29 cellular contexts compared by ENCODE assay signal in genomic region chr15:81856627-81857026, GRCh38.
"Had no signal": no experiment of that assay in that cellular context is flagged by ENCODE, and none has a peak within 500 bp of the region (broad histone marks: within the 10 kb centered on the region; RNA-seq: fewer than 3 reads in every experiment).

No MANE protein-coding gene starts in this region.

- H3K36me3 ChIP-seq: left lung, lower lobe of right lung, neural progenitor cell, neutrophil, stomach, thyroid gland, transverse colon, upper lobe of left lung, vagina had no signal

- H3K9ac ChIP-seq: neural progenitor cell, parathyroid adenoma had no signal

- FAIRE-seq: keratinocyte had no signal

- H3K27ac ChIP-seq: hepatocyte, left lung, lower lobe of right lung, neural progenitor cell, neutrophil, parathyroid adenoma, skin epidermis, stomach, testis, thyroid gland, transverse colon, upper lobe of left lung, vagina had no signal

- H3K9me3 ChIP-seq: left lung, lower lobe of right lung, neutrophil, stomach, testis, thyroid gland, transverse colon, upper lobe of left lung, vagina had no signal

- ATAC-seq: left colon; left lung; lower lobe of right lung; natural killer cell; right cardiac atrium; sciatic nerve; stimulated activated naive B cell treated with anti-CD40 and anti-IgM and Interleukin-4, amounts not matched to agents 10 μg/mL and 1 μg/mL and 100 μg/mL, for 72 hours; stimulated activated naive CD8-positive, alpha-beta T cell treated with anti-CD3 and anti-CD28 coated beads, Interleukin-15, Interleukin-2, amounts not matched to agents 100 U/mL and 50 U/mL, for 24 hours had no signal

- DNase-seq: left colon; left lung; lower lobe of right lung; mesendoderm; naive B cell; natural killer cell; nephron progenitor cell; occipital lobe; retina; right cardiac atrium; stimulated activated CD4-positive, alpha-beta T cell treated with anti-CD3 and anti-CD28 coated beads, Interleukin-12 subunit alpha, Interleukin-12 subunit beta, amount 100 ng/mL, for 4 hours; stimulated activated CD4-positive, alpha-beta T cell treated with anti-CD3 and anti-CD28 coated beads, Interleukin-15, amount 100 ng/mL, for 24 hours; stimulated activated CD4-positive, alpha-beta T cell treated with anti-CD3 and anti-CD28 coated beads, Interleukin-2, amount 100 ng/mL, for 24 hours; stimulated activated CD4-positive, alpha-beta T cell treated with anti-CD3 and anti-CD28 coated beads, Interleukin-4, amount 100 ng/mL, for 1 hour; stimulated activated naive B cell treated with anti-CD40 and anti-IgM and Interleukin-4, amounts not matched to agents 10 μg/mL and 1 μg/mL and 100 μg/mL, for 72 hours; stimulated activated naive CD8-positive, alpha-beta T cell treated with anti-CD3 and anti-CD28 coated beads, Interleukin-15, Interleukin-2, amounts not matched to agents 100 U/mL and 50 U/mL, for 24 hours; stomach; testis; thyroid gland; transverse colon; upper lobe of left lung had no signal

- H3K4me3 ChIP-seq: hepatocyte, left lung, lower lobe of right lung, neural progenitor cell, skin epidermis, stomach, testis, thyroid gland, transverse colon, upper lobe of left lung, vagina had no signal

- H3K4me1 ChIP-seq: left lung, lower lobe of right lung, neural progenitor cell, parathyroid adenoma, stomach, testis, thyroid gland, transverse colon, upper lobe of left lung, vagina had no signal

- H3K27me3 ChIP-seq: hepatocyte, left lung, neural progenitor cell, neutrophil, stomach, testis, thyroid gland, transverse colon, upper lobe of left lung, vagina had no signal
